In the genomic region with DNA sequence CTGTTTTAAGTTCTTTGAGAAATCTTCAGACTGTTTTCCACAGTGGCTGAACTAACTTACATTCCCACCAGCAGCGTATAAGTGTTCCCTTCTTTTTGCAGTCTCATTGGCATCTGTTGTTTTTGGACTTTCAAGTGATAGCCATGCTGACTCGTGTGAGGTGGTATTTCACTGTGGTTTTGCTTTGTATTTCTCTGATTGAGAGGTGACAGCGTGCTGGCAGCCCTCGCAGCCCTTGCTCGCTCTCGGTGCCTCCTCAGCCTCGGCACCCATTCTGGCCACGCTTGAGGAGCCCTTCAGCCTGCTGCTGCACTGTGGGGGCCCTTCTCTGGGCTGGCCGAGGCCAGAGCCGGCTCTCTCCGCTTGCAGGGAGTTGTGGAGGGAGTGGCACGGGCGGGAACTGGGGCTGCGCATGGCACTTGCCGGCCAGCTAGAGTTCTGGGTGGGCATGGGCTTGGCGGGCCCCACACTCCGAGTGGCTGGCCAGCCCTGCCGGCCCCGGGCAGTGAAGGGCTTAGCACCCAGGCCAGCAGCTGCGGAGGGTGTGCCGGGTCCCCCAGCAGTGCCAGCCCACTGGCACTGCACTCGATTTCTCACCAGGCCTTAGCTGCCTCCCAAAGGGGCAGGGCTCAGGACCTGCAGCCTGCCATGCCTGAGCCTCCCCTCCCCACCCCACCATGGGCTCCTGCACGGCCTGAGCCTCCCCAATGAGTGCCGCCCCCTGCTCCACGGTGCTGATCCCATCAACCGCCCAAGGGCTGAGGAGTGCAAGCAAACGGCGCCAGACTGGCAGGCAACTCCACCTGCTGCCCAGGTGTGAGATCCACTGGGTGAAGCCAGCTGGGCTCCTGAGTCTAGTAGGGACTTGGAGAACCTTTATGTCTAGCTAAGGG, we compare ENCODE assay signal across 21 cellular contexts.
DNase-seq lines count a peak whose midpoint lies in the region; ATAC-seq and TF ChIP-seq lines count a peak whose summit lies in the region.
"Had no signal": no experiment of that assay in that cellular context is flagged by ENCODE, and none has a peak within 500 bp of the region (broad histone marks: within the 10 kb centered on the region; RNA-seq: fewer than 3 reads in every experiment).

No MANE protein-coding gene starts in this region.

- no peak for ATAC-seq in GM19328 (IDR thresholded peaks at IDR 0.05; ENCODE audit: unreplicated experiment)
- no peak for ATAC-seq in GM19452 (IDR thresholded peaks at IDR 0.05; ENCODE audit: unreplicated experiment)

- no peak overlapping the region for H3K4me3 ChIP-seq in astrocyte of the spinal cord (ENCODE audit: low read depth, low read length)
- H3K4me3 ChIP-seq: SK-N-MC had no signal

- DNase-seq in Daoy (ENCODE audit: low read depth) (peak; percentile 52), M059J (ENCODE audit: low read depth) (peak; percentile 67), astrocyte of the spinal cord (ENCODE audit: low read depth, low spot score) (peak; percentile 51), kidney tubule cell (ENCODE audit: low spot score) (peak; percentile 74), MV-4-11 (lab: John Stamatoyannopoulos, UW) (no peak)
- no peak for DNase-seq in stimulated activated CD4-positive, alpha-beta T cell treated with anti-CD3 and anti-CD28 coated beads, Interleukin-1b, Interleukin-23, amount 100 ng/mL, for 48 hours
- DNase-seq: BE2C; Caco-2; CD4-positive, CD25-positive, alpha-beta regulatory T cell; GF-D8; KG1; NCI-H1092; NCI-H146; NCI-H2029 treated with DMSO at 0.1 percent for 48 hours; NCI-H510A treated with DMSO at 0.1 percent for 48 hours; NCI-H82; OCI-M1; Right ventricle myocardium superior had no signal

- in situ Hi-C loops in astrocyte of the spinal cord (cut with HindIII; ENCODE audit: low sequenced_read_pairs), result no loop called here

- TF ChIP-seq CTCF in astrocyte of the spinal cord (IDR thresholded peaks at IDR 0.05; ENCODE audit: low read depth, low read length), result no peak

Comparison
In these comparisons a context has a peak if more than half of its experiments do, and no peak if none do; other contexts are left out.
1. DNase-seq: peak in Daoy (single experiment), M059J (single experiment), astrocyte of the spinal cord (single experiment) and kidney tubule cell (single experiment); none in stimulated activated CD4-positive, alpha-beta T cell treated with anti-CD3 and anti-CD28 coated beads, Interleukin-1b, Interleukin-23, amount 100 ng/mL, for 48 hours (single experiment) and MV-4-11 (single experiment).